ENCODE assay signal across 8 cellular contexts in genomic region chr3:40452562-40452875, GRCh38. TPM values are rescaled to one million over a fixed set of nuclear protein-coding genes. Genes with fewer than 3 reads are reported as not detected.
DNase-seq lines count a peak whose midpoint lies in the region; ATAC-seq, FAIRE-seq and TF ChIP-seq lines count a peak whose summit lies in the region.

No MANE protein-coding gene starts in this region.

- peaks cover 10% of the 10 kb centered on the region for H3K36me3 Mint-ChIP-seq in stimulated activated naive CD8-positive, alpha-beta T cell treated with anti-CD3 and anti-CD28 coated beads, Interleukin-15, Interleukin-2, amounts not matched to agents 100 ng/mL and 50 ng/mL, for 24 hours (ENCODE audit: low read depth)

- peak overlapping the region; percentile 43 for H3K4me3 ChIP-seq in mucosa of descending colon

- TF ChIP-seq CTCF in mucosa of descending colon (IDR thresholded peaks at IDR 0.05) = no peak

- no peaks in the 10 kb centered on the region for H3K36me3 ChIP-seq in mucosa of descending colon (ENCODE audit: low read depth)

- peak overlapping the region; percentile 96 for H3K27ac ChIP-seq in caudate nucleus (ENCODE audit: low read depth, low read length)

- peaks cover 25% of the 10 kb centered on the region for H3K4me1 Mint-ChIP-seq in stimulated activated naive CD8-positive, alpha-beta T cell treated with anti-CD3 and anti-CD28 coated beads, Interleukin-15, Interleukin-2, amounts not matched to agents 100 ng/mL and 50 ng/mL, for 24 hours (ENCODE audit: low read depth)

- H3K27me3 Mint-ChIP-seq in stimulated activated naive CD8-positive, alpha-beta T cell treated with anti-CD3 and anti-CD28 coated beads, Interleukin-15, Interleukin-2, amounts not matched to agents 100 ng/mL and 50 ng/mL, for 24 hours = no peaks in the 10 kb centered on the region

- peaks cover 20% of the 10 kb centered on the region for H3K4me1 ChIP-seq in mucosa of descending colon (ENCODE audit: low read depth)

- ATAC-seq in stimulated activated naive CD8-positive, alpha-beta T cell treated with anti-CD3 and anti-CD28 coated beads, Interleukin-15, Interleukin-2, amounts not matched to agents 100 U/mL and 50 U/mL, for 24 hours = no peak
- no peak for ATAC-seq in mucosa of descending colon
- ATAC-seq in HG02571 (IDR thresholded peaks at IDR 0.05; ENCODE audit: unreplicated experiment) = no peak

- H3K4me3 Mint-ChIP-seq in stimulated activated naive CD8-positive, alpha-beta T cell treated with anti-CD3 and anti-CD28 coated beads, Interleukin-15, Interleukin-2, amounts not matched to agents 100 ng/mL and 50 ng/mL, for 24 hours = peak overlapping the region; percentile 91

- no peak for DNase-seq in stimulated activated naive CD8-positive, alpha-beta T cell treated with anti-CD3 and anti-CD28 coated beads, Interleukin-15, Interleukin-2, amounts not matched to agents 100 U/mL and 50 U/mL, for 24 hours
- DNase-seq in caudate nucleus (lab: John Stamatoyannopoulos, UW) = no peak
- DNase-seq in mucosa of descending colon = no peak
- no peak for DNase-seq in HTR-8/SVneo (ENCODE audit: insufficient read length, low spot score)
- DNase-seq in NCI-H187 (lab: John Stamatoyannopoulos, UW) = no peak
- DNase-seq in AG08395 (ENCODE audit: low spot score) = no peak

- H3K9me3 ChIP-seq in mucosa of descending colon = no peaks in the 10 kb centered on the region

- FAIRE-seq in HTR-8/SVneo (lab: Jason Lieb, UNC) = no peak

- H3K27ac Mint-ChIP-seq in stimulated activated naive CD8-positive, alpha-beta T cell treated with anti-CD3 and anti-CD28 coated beads, Interleukin-15, Interleukin-2, amounts not matched to agents 100 ng/mL and 50 ng/mL, for 24 hours = peak overlapping the region; percentile 92

- intact Hi-C loops in mucosa of descending colon (cut with DNase I, micrococcal nuclease) = no loop called here

- H3K9me3 Mint-ChIP-seq in stimulated activated naive CD8-positive, alpha-beta T cell treated with anti-CD3 and anti-CD28 coated beads, Interleukin-15, Interleukin-2, amounts not matched to agents 100 ng/mL and 50 ng/mL, for 24 hours = no peaks in the 10 kb centered on the region

RNA-seq across cellular contexts. Expression of gene RPL14, which starts 4.6 kb away (rescaled TPM):
- 1,000 to 10,000 TPM; 1,286 to 1,516 (median 1,490) TPM for total RNA-seq in mucosa of descending colon

RNA-seq across cellular contexts. Expression of gene ZNF619, which starts 24.4 kb away (rescaled TPM):
- total RNA-seq in mucosa of descending colon = 10 to 100 TPM in 1 of 3 donors, 1 to 10 TPM in 2; 6.5 to 11.3 (median 9.5) TPM

RNA-seq across cellular contexts. Expression of gene ZNF620, which starts 53.3 kb away (rescaled TPM):
- total RNA-seq in mucosa of descending colon = 1 to 10 TPM; 4.0 to 7.0 (median 6.4) TPM
